8 cellular contexts compared by ENCODE assay signal in genomic region chr3:187165144-187165543, GRCh38. TPM values are rescaled to one million over a fixed set of nuclear protein-coding genes. Genes with fewer than 3 reads are reported as not detected.
DNase-seq lines count a peak whose midpoint lies in the region; ATAC-seq and TF ChIP-seq lines count a peak whose summit lies in the region.

No MANE protein-coding gene starts in this region.

- 0 to 2% methylated on average over 3 of the region's 3 CpGs for WGBS in sigmoid colon, 2 donors

- peak; percentile 67 for DNase-seq in EH (ENCODE audit: low read depth)
- DNase-seq in Karpas-422, result peak; percentile 94
- peak; percentile 86 for DNase-seq in NT2/D1 (ENCODE audit: low read depth, low spot score)
- DNase-seq in activated naive CD8-positive, alpha-beta T cell treated with anti-CD3 and anti-CD28 coated beads, Interleukin-2, amount 50 U/mL, for 16 hours (ENCODE audit: low read depth, low spot score), result peak; percentile 4
- DNase-seq in left ventricle myocardium inferior, result no peak
- DNase-seq in sigmoid colon, result no peak
- DNase-seq in ureter (ENCODE audit: low spot score), result no peak

- peaks cover 19% of the 10 kb centered on the region for H3K4me1 ChIP-seq in Karpas-422 (ENCODE audit: low read length)
- H3K4me1 ChIP-seq in NT2/D1 (ENCODE audit: insufficient read depth, insufficient read length), result peaks cover 10% of the 10 kb centered on the region
- H3K4me1 ChIP-seq in left ventricle myocardium inferior, result peaks cover 30% of the 10 kb centered on the region
- H3K4me1 ChIP-seq in sigmoid colon, result peaks cover 0 to 21% (median 10%) of the 10 kb centered on the region in 4 donors

- H3K4me3 ChIP-seq in Karpas-422 (ENCODE audit: low read length) (no peak overlapping the region), NT2/D1 (ENCODE audit: insufficient read length, low read depth) (no peak overlapping the region), left ventricle myocardium inferior (no peak overlapping the region), sigmoid colon (no peak overlapping the region)

- intact Hi-C loops in left ventricle myocardium inferior (cut with micrococcal nuclease), result loop anchor here (5.0 kb wide), 2 partner anchors 53 to 318 kb away; no protein-coding TSS in a partner anchor
- intact Hi-C loops in sigmoid colon (cut with DNase I), result loop anchor here (5.0 kb wide), 3 partner anchors 53 to 548 kb away; no protein-coding TSS in a partner anchor

- H3K9me3 ChIP-seq in Karpas-422 (ENCODE audit: low read length) (no peaks in the 10 kb centered on the region), NT2/D1 (ENCODE audit: insufficient read depth, low read length) (peaks cover 20% of the 10 kb centered on the region), left ventricle myocardium inferior (replicated peaks) (peaks cover 2% of the 10 kb centered on the region), sigmoid colon (no peaks in the 10 kb centered on the region)

- TF ChIP-seq EP300 in sigmoid colon (IDR thresholded peaks at IDR 0.05), result no peak

- H3K4me2 ChIP-seq in Karpas-422 (ENCODE audit: low read depth, low read length, poor library complexity, severe bottlenecking), result peak overlapping the region; percentile 39

- H3K36me3 ChIP-seq in Karpas-422 (ENCODE audit: insufficient read depth, low read length) (no peaks in the 10 kb centered on the region), NT2/D1 (ENCODE audit: insufficient read depth, insufficient read length, low read length) (no peaks in the 10 kb centered on the region), left ventricle myocardium inferior (no peaks in the 10 kb centered on the region), sigmoid colon (no peaks in the 10 kb centered on the region)

- H3K27ac ChIP-seq in Karpas-422 (ENCODE audit: low read length), result no peak overlapping the region
- no peak overlapping the region for H3K27ac ChIP-seq in left ventricle myocardium inferior (replicated peaks)
- H3K27ac ChIP-seq in sigmoid colon, result no peak overlapping the region

- no peak for ATAC-seq in HG03520 (IDR thresholded peaks at IDR 0.05; ENCODE audit: unreplicated experiment)

- H3K27me3 ChIP-seq in Karpas-422 (ENCODE audit: low read length), result no peaks in the 10 kb centered on the region
- H3K27me3 ChIP-seq in NT2/D1 (ENCODE audit: insufficient read depth, insufficient read length), result no peaks in the 10 kb centered on the region
- peaks cover 3% of the 10 kb centered on the region for H3K27me3 ChIP-seq in left ventricle myocardium inferior (ENCODE audit: low read depth)
- no peaks in the 10 kb centered on the region for H3K27me3 ChIP-seq in sigmoid colon

- no peaks in the 10 kb centered on the region for H3K9me2 ChIP-seq in Karpas-422 (replicated peaks; ENCODE audit: insufficient read depth, low read length)

- H3K79me2 ChIP-seq in Karpas-422 (ENCODE audit: low read length), result no peaks in the 10 kb centered on the region

- TF ChIP-seq CTCF in left ventricle myocardium inferior (IDR thresholded peaks at IDR 0.05; ENCODE audit: borderline replicate concordance) (peak; percentile 81), sigmoid colon (IDR thresholded peaks at IDR 0.05) (peak; percentile 60 to 72 (median 69))

- no peak overlapping the region for H2AFZ ChIP-seq in Karpas-422 (ENCODE audit: low read length)

- H3K9ac ChIP-seq in Karpas-422 (ENCODE audit: low read length) (no peak overlapping the region), NT2/D1 (ENCODE audit: insufficient read length, low read depth) (peak overlapping the region; percentile 39)

- no peak for TF ChIP-seq POLR2A in sigmoid colon (IDR thresholded peaks at IDR 0.05)

- no peaks in the 10 kb centered on the region for H4K20me1 ChIP-seq in Karpas-422 (ENCODE audit: insufficient read depth, low read depth, low read length)

RNA-seq across cellular contexts. Expression of gene RPL39L, which starts 25.8 kb away (rescaled TPM):
- 142 and 236 TPM in 2 replicates for total RNA-seq in Karpas-422 (2014; rRNA removed; shearing (Covaris generic); ENCODE audit: low replicate concordance)
- 2.9 TPM for total RNA-seq in left ventricle myocardium inferior
- total RNA-seq in sigmoid colon, result 10 to 100 TPM; 15.7 to 27.7 (median 25.1) TPM
- 10 to 100 TPM in 1 of 3 donors, 1 to 10 TPM in 2; 8.4 to 20.6 (median 8.8) TPM for polyA plus RNA-seq in sigmoid colon
- total RNA-seq in ureter, result 5.4 TPM

RNA-seq across cellular contexts. Expression of gene RTP1, which starts 32.1 kb away (rescaled TPM):
- total RNA-seq in Karpas-422 (2014; rRNA removed; shearing (Covaris generic); ENCODE audit: low replicate concordance), result 1.2 TPM in 1 of 2 replicates, not detected in the other
- not detected for total RNA-seq in left ventricle myocardium inferior
- not detected for total RNA-seq in sigmoid colon
- under 1 TPM in 1 of 3 donors, not detected in 2; 0.04 TPM for polyA plus RNA-seq in sigmoid colon
- not detected for total RNA-seq in ureter

Comparison
In these comparisons a context has a peak if more than half of its experiments do, and no peak if none do; other contexts are left out.
1. DNase-seq: peak in EH (single experiment), Karpas-422 (single experiment), NT2/D1 (single experiment) and activated naive CD8-positive, alpha-beta T cell treated with anti-CD3 and anti-CD28 coated beads, Interleukin-2, amount 50 U/mL, for 16 hours (single experiment); none in left ventricle myocardium inferior (single experiment), sigmoid colon (single experiment) and ureter (single experiment).